In the genomic region with DNA sequence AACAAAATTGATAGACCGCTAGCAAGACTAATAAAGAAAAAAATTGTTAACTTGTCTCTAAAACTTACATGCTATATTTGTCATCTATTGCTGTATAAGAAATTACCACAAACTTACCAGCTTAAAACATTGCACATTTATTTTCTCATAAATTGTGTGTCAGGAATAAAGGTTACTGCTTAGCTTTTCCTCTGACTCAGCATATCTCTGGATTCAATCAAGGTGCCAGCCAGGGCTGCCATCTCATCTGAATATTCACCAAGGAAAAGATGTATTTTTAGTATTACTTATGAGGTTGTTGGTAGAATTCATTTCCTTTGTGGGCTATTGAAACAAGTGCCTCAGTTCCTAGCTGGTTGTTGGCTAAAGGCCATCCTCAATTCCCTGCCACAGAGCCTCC, we compare ENCODE assay signal across 34 cellular contexts.
"Had no signal": no experiment of that assay in that cellular context is flagged by ENCODE, and none has a peak within 500 bp of the region (broad histone marks: within the 10 kb centered on the region; RNA-seq: fewer than 3 reads in every experiment).

No MANE protein-coding gene starts in this region.

- H3K27me3 ChIP-seq: adrenal gland, body of pancreas, brain microvascular endothelial cell, breast epithelium had no signal

- H3K4me3 ChIP-seq: adrenal gland, body of pancreas, breast epithelium had no signal

- DNase-seq: activated B cell treated with CpG ODN at 0.5 μM for 24 hours; activated CD4-positive, alpha-beta memory T cell treated with anti-CD3 and anti-CD28 coated beads for 36 hours; activated CD4-positive, alpha-beta T cell treated with anti-CD3 and anti-CD28 coated beads for 4 hours; activated CD4-positive, alpha-beta T cell treated with anti-CD3 and anti-CD28 coated beads, Interleukin-2, amount 10 ng/mL, durations not matched to agents 24 days and 14 days; activated CD4-positive, alpha-beta T cell treated with anti-CD3 and anti-CD28 coated beads, Interleukin-2, amount 50 U/mL, for 1 hour; activated CD4-positive, alpha-beta T cell treated with anti-CD3 and anti-CD28 coated beads, Interleukin-2, amount 50 U/mL, for 4 hours; activated CD4-positive, CD25-positive, alpha-beta regulatory T cell treated with anti-CD3 and anti-CD28 coated beads, Interleukin-2, amount 50 U/mL, for 72 hours; activated CD8-positive, alpha-beta memory T cell treated with anti-CD3 and anti-CD28 coated beads, Interleukin-2, amount 50 U/mL, for 4 hours; activated CD8-positive, alpha-beta T cell treated with anti-CD3 and anti-CD28 coated beads for 36 hours; activated effector memory CD4-positive, alpha-beta T cell treated with anti-CD3 and anti-CD28 coated beads, Interleukin-2, amount 50 U/mL, for 16 hours; activated gamma-delta T cell treated with Interleukin-2 at 50 U/mL for 16 hours; activated naive CD4-positive, alpha-beta T cell; activated naive CD4-positive, alpha-beta T cell treated with anti-CD3 and anti-CD28 coated beads for 36 hours; activated naive CD4-positive, alpha-beta T cell treated with anti-CD3 and anti-CD28 coated beads, Interleukin-2, amount 50 U/mL, for 16 hours; activated naive CD8-positive, alpha-beta T cell treated with anti-CD3 and anti-CD28 coated beads for 36 hours; activated T-cell treated with anti-CD3 and anti-CD28 coated beads for 4 hours; activated T-cell treated with anti-CD3 and anti-CD28 coated beads, Interleukin-2, amount 50 U/mL, for 1 hour; activated T-cell treated with anti-CD3 and anti-CD28 coated beads, Interleukin-2, amount 50 U/mL, for 4 hours; activated T-cell treated with anti-CD3 and anti-CD28 coated beads, Interleukin-2, amount 50 U/mL, for 72 hours; adrenal gland; amniotic stem cell; aorta; body of pancreas; brain microvascular endothelial cell; central memory CD4-positive, alpha-beta T cell; T-helper 1 cell; T-helper 2 cell; T-helper 9 cell had no signal

- H3K36me3 ChIP-seq: adrenal gland, brain microvascular endothelial cell, breast epithelium had no signal

- H3K9me3 ChIP-seq: adrenal gland, body of pancreas had no signal

- H3K27ac ChIP-seq: adrenal gland, body of pancreas, brain microvascular endothelial cell, breast epithelium, VCaP had no signal

- ATAC-seq: activated CD8-positive, alpha-beta T cell treated with anti-CD3 and anti-CD28 coated beads for 36 hours; activated naive CD4-positive, alpha-beta T cell treated with anti-CD3 and anti-CD28 coated beads, Interleukin-2, amount 50 U/mL, for 72 hours; activated T-cell treated with anti-CD3 and anti-CD28 coated beads, Interleukin-2, amount 50 U/mL, for 4 hours; activated T-cell treated with anti-CD3 and anti-CD28 coated beads, Interleukin-2, amount 50 U/mL, for 72 hours; activated T-helper 17 cell treated with anti-CD3 and anti-CD28 coated beads, Interleukin-2, amount 50 U/mL, for 72 hours; body of pancreas had no signal

- H3K4me1 ChIP-seq: adrenal gland, body of pancreas, breast epithelium had no signal

- FAIRE-seq: astrocyte, TTC549 had no signal
